27 cellular contexts compared by ENCODE assay signal in the genomic region with DNA sequence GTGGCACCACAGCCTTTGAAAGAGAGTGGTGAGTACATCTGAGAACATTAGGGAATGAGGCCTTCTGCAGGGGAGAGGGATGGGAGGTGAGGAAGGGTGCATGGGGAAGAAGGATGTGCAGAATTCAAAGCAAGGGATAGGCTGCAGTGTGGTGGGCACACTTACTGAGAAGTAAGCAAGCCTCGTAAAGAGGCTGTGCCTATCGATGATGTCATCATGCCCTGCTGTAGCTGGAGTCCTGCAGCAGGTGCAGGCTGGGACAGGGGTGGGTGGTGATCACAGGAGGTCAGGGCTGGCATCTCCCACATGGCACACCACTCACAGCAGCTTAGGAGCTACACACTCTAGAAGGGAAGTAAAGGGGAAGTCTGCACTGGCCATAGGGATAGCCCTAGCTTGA.
"Had no signal": no experiment of that assay in that cellular context is flagged by ENCODE, and none has a peak within 500 bp of the region (broad histone marks: within the 10 kb centered on the region; RNA-seq: fewer than 3 reads in every experiment).

No MANE protein-coding gene starts in this region.

- H3K27ac ChIP-seq: ascending aorta, VCaP had no signal

- H3K4me3 ChIP-seq: ascending aorta had no signal

- FAIRE-seq: TTC549 had no signal

- DNase-seq: activated B cell treated with CpG ODN at 0.5 μM for 24 hours; activated CD4-positive, alpha-beta memory T cell treated with anti-CD3 and anti-CD28 coated beads, Interleukin-2, amount 10 ng/mL, durations not matched to agents 7 days and 5 days; activated CD4-positive, alpha-beta T cell treated with anti-CD3 and anti-CD28 coated beads for 4 hours; activated CD4-positive, alpha-beta T cell treated with anti-CD3 and anti-CD28 coated beads, Interleukin-2, amount 10 ng/mL, durations not matched to agents 7 days and 5 days; activated CD4-positive, alpha-beta T cell treated with anti-CD3 and anti-CD28 coated beads, Interleukin-2, amount 50 U/mL, for 48 hours; activated CD4-positive, CD25-positive, alpha-beta regulatory T cell treated with anti-CD3 and anti-CD28 coated beads, Interleukin-2, amount 50 U/mL, for 72 hours; activated CD8-positive, alpha-beta memory T cell treated with anti-CD3 and anti-CD28 coated beads for 24 hours; activated CD8-positive, alpha-beta memory T cell treated with anti-CD3 and anti-CD28 coated beads, Interleukin-2, amount 10 ng/mL, durations not matched to agents 7 days and 5 days; activated CD8-positive, alpha-beta memory T cell treated with anti-CD3 and anti-CD28 coated beads, Interleukin-2, amount 50 U/mL, for 48 hours; activated CD8-positive, alpha-beta T cell treated with anti-CD3 and anti-CD28 coated beads, Interleukin-2, amount 10 ng/mL, durations not matched to agents 7 days and 5 days; activated effector memory CD4-positive, alpha-beta T cell treated with Interleukin-2 at 50 U/mL for 16 hours; activated gamma-delta T cell; activated naive CD4-positive, alpha-beta T cell treated with anti-CD3 and anti-CD28 coated beads, Interleukin-2, amount 10 ng/mL, durations not matched to agents 7 days and 5 days; activated naive CD4-positive, alpha-beta T cell treated with Interleukin-2 at 50 U/mL for 16 hours; activated naive CD8-positive, alpha-beta T cell treated with anti-CD3 and anti-CD28 coated beads, Interleukin-2, amount 10 ng/mL, durations not matched to agents 7 days and 5 days; activated naive CD8-positive, alpha-beta T cell treated with anti-CD3 and anti-CD28 coated beads, Interleukin-2, amount 50 U/mL, for 24 hours; activated T-cell treated with anti-CD3 and anti-CD28 coated beads, Interleukin-2, amount 50 U/mL, for 24 hours; activated T-cell treated with anti-CD3 and anti-CD28 coated beads, Interleukin-2, amount 50 U/mL, for 48 hours; amygdala; anterior cingulate cortex; central memory CD4-positive, alpha-beta T cell; T-helper 1 cell; T-helper 2 cell; T-helper 9 cell had no signal

- H3K27me3 ChIP-seq: ascending aorta had no signal

- H3K4me1 ChIP-seq: ascending aorta had no signal

- ATAC-seq: activated CD8-positive, alpha-beta memory T cell treated with anti-CD3 and anti-CD28 coated beads, Interleukin-2, amount 10 ng/mL, durations not matched to agents 7 days and 5 days; activated CD8-positive, alpha-beta T cell treated with anti-CD3 and anti-CD28 coated beads, Interleukin-2, amount 10 ng/mL, durations not matched to agents 7 days and 5 days; activated naive CD8-positive, alpha-beta T cell treated with anti-CD3 and anti-CD28 coated beads, Interleukin-2, amount 50 U/mL, for 24 hours had no signal
